Comparison of ENCODE assay signal across 21 cellular contexts in the genomic region with DNA sequence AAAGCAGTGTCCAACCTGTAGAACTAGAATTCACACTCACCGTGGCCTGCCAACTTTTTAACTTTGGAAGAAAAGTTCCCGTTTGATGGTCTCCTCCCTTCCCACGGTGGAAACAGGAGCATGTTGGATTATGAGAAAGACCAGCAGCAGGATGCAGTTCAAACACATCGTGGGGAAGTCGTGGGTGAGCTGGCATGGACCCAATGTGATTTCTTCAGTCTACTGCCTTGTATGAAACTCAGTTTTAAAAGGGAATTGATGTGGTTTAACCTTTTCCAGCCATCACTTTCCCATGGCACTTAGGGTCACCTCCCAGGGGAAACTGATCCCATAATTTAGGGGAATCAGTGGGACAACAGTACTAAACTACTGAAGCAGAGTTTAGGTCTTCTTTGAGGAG.
"Had no signal": no experiment of that assay in that cellular context is flagged by ENCODE, and none has a peak within 500 bp of the region (broad histone marks: within the 10 kb centered on the region; RNA-seq: fewer than 3 reads in every experiment).

No MANE protein-coding gene starts in this region.

- H3K4me3 ChIP-seq: SK-N-MC had no signal

- DNase-seq: activated CD4-positive, alpha-beta memory T cell treated with anti-CD3 and anti-CD28 coated beads, Interleukin-2, amount 10 ng/mL, durations not matched to agents 7 days and 5 days; activated CD4-positive, alpha-beta T cell treated with anti-CD3 and anti-CD28 coated beads for 36 hours; activated CD4-positive, alpha-beta T cell treated with anti-CD3 and anti-CD28 coated beads, Interleukin-2, amount 50 U/mL, for 1 hour; activated gamma-delta T cell; activated naive CD4-positive, alpha-beta T cell treated with anti-CD3 and anti-CD28 coated beads for 36 hours; activated T-cell treated with anti-CD3 and anti-CD28 coated beads for 4 hours; activated T-cell treated with anti-CD3 and anti-CD28 coated beads, Interleukin-2, amount 50 U/mL, for 48 hours; amygdala; MM.1S; NCI-H1048; NCI-H146; NCI-H187 treated with DMSO at 0.1 percent for 48 hours; NCI-H2171; NCI-H2227 treated with DMSO at 0.1 percent for 48 hours; NCI-H446 treated with DMSO at 0.1 percent for 48 hours; NCI-H524 treated with DMSO at 0.1 percent for 48 hours; NCI-H748 treated with DMSO at 0.1 percent for 48 hours; T-cell; T-helper 2 cell had no signal

- H3K27ac ChIP-seq: SK-N-MC, VCaP had no signal
